1 cellular context compared by ENCODE assay signal in genomic region chr19:15170345-15170744, GRCh38.
TF ChIP-seq lines count a peak whose summit lies in the region.

No MANE protein-coding gene starts in this region.

TF ChIP-seq in WTC11, 78 proteins besides CTCF, POLR2A, EP300 and RAD21 (continued from another document):
- TF ChIP-seq, protein P1, sequence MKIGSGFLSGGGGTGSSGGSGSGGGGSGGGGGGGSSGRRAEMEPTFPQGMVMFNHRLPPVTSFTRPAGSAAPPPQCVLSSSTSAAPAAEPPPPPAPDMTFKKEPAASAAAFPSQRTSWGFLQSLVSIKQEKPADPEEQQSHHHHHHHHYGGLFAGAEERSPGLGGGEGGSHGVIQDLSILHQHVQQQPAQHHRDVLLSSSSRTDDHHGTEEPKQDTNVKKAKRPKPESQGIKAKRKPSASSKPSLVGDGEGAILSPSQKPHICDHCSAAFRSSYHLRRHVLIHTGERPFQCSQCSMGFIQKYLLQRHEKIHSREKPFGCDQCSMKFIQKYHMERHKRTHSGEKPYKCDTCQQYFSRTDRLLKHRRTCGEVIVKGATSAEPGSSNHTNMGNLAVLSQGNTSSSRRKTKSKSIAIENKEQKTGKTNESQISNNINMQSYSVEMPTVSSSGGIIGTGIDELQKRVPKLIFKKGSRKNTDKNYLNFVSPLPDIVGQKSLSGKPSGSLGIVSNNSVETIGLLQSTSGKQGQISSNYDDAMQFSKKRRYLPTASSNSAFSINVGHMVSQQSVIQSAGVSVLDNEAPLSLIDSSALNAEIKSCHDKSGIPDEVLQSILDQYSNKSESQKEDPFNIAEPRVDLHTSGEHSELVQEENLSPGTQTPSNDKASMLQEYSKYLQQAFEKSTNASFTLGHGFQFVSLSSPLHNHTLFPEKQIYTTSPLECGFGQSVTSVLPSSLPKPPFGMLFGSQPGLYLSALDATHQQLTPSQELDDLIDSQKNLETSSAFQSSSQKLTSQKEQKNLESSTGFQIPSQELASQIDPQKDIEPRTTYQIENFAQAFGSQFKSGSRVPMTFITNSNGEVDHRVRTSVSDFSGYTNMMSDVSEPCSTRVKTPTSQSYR (CRISPR knock-in tag; IDR thresholded peaks at IDR 0.05) = no peak
- TF ChIP-seq HMGXB4 (CRISPR knock-in tag; IDR thresholded peaks at IDR 0.05) = no peak
